9 cellular contexts compared by ENCODE assay signal in the genomic region with DNA sequence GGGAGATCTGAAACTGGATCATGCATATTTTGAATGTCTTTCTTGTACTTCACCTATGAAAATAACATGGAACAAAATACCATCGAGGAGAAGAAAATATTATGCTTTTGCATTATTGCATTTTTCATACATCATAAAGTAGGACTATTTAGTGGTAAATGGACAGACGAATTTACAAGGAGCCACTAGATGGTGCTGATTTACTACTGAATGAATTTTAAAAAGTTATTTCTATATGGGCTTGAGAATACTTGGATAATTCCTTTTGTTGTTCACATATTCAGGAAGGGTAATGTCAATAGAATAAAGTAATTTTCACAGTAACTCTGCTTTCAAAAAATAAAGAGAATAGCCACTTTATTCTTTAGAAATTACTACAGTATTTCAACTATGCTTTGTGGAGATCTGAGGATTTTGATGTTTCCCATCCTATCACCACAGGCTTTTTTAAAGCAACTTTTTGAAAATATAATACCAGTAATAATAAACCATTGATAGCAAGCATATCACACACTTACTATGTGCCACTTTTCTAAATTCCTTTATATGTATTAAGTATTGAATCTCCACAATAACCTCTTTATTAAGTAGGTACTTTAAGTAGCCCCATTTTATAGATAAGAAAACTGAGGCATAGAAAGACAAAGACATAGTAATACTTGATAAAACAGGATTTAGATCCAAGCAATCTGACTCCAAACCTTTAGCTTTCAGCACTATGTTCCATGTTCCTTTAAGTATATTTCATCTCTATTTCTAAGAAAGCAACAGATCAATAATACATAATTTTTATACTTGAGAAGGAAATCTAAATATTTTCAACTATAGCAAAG. TPM values are rescaled to one million over a fixed set of nuclear protein-coding genes. Genes with fewer than 3 reads are reported as not detected.
DNase-seq lines count a peak whose midpoint lies in the region; ATAC-seq and TF ChIP-seq lines count a peak whose summit lies in the region.
"Had no signal": no experiment of that assay in that cellular context is flagged by ENCODE, and none has a peak within 500 bp of the region (broad histone marks: within the 10 kb centered on the region; RNA-seq: fewer than 3 reads in every experiment).

No MANE protein-coding gene starts in this region.

- no peak overlapping the region for H3K27ac Mint-ChIP-seq in nephron
- H3K27ac Mint-ChIP-seq: activated B cell treated with CpG ODN at 0.5 μM for 24 hours had no signal

- H3K27me3 ChIP-seq in mammary epithelial cell (ENCODE audit: insufficient read depth, low read length) (no peaks in the 10 kb centered on the region), WERI-Rb-1 (ENCODE audit: insufficient read depth, low read depth, severe bottlenecking) (no peaks in the 10 kb centered on the region)

- BruUV-seq in mammary epithelial cell (replicated peaks; lab: Mats Ljungman, UMichigan): no TSS peak

- no peak for ATAC-seq in GM18498 (IDR thresholded peaks at IDR 0.05; ENCODE audit: unreplicated experiment)

- no peaks in the 10 kb centered on the region for H3K9me3 ChIP-seq in mammary epithelial cell (replicated peaks; ENCODE audit: insufficient read depth, low read length)
- no peaks in the 10 kb centered on the region for H3K9me3 ChIP-seq in WERI-Rb-1 (ENCODE audit: severe bottlenecking)

- CTCF ChIA-PET in mammary epithelial cell (lab: Charles Lee; ENCODE audit: low non-redundant PET): no interaction called here

- WGBS in mammary epithelial cell (ENCODE audit: low coverage, missing lambda C conversion rate): 6% methylated on average over 2 of the region's 2 CpGs

- in situ Hi-C loops in mammary epithelial cell (cut with MboI; ENCODE audit: low sequenced_read_pairs in 2 of 2): no loop called here

- no peak overlapping the region for H3K27ac ChIP-seq in mammary epithelial cell (ENCODE audit: insufficient read depth, low read depth, low read length)
- no peak overlapping the region for H3K27ac ChIP-seq in WERI-Rb-1

- H3K4me3 ChIP-seq in mammary epithelial cell (replicated peaks in 1 of 3; ENCODE audit: insufficient read depth in 1 of 3, low read depth in 2 of 3, low read length in 3 of 3): no peak overlapping the region
- H3K4me3 ChIP-seq in WERI-Rb-1 (ENCODE audit: low read depth, low read length): no peak overlapping the region

- no peaks in the 10 kb centered on the region for H4K20me1 ChIP-seq in mammary epithelial cell (ENCODE audit: insufficient read depth, low read length)

- H3K9ac ChIP-seq in mammary epithelial cell (ENCODE audit: insufficient read depth, low read length): no peak overlapping the region

- no peaks in the 10 kb centered on the region for H3K4me1 Mint-ChIP-seq in nephron
- H3K4me1 Mint-ChIP-seq: activated B cell treated with CpG ODN at 0.5 μM for 24 hours had no signal

- H3K36me3 Mint-ChIP-seq in nephron (ENCODE audit: low read depth): peaks cover 12% of the 10 kb centered on the region

- H3K4me1 ChIP-seq in mammary epithelial cell (ENCODE audit: insufficient read depth, low read length): no peaks in the 10 kb centered on the region

- intact Hi-C loops in mammary epithelial cell (cut with micrococcal nuclease): loop anchor here (1.0 to 10.0 kb wide), 5 partner anchors 162 to 1096 kb away; no protein-coding TSS in a partner anchor

- no peak overlapping the region for H2AFZ ChIP-seq in mammary epithelial cell (ENCODE audit: low read depth, low read length)

- no peaks in the 10 kb centered on the region for H3K79me2 ChIP-seq in mammary epithelial cell (ENCODE audit: insufficient read depth, low read length)

- H3K36me3 ChIP-seq in mammary epithelial cell (ENCODE audit: insufficient read depth, low read length) (no peaks in the 10 kb centered on the region), WERI-Rb-1 (no peaks in the 10 kb centered on the region)

- H3K9me3 Mint-ChIP-seq in nephron: no peaks in the 10 kb centered on the region
- H3K9me3 Mint-ChIP-seq: activated B cell treated with CpG ODN at 0.5 μM for 24 hours had no signal

- dilution Hi-C loops in mammary epithelial cell (cut with HindIII; ENCODE audit: low sequenced_read_pairs): no loop called here

- DNase-seq in DMS79 treated with DMSO at 0.1 percent for 48 hours (lab: John Stamatoyannopoulos, UW) (peak; percentile 2), DMS79 (lab: John Stamatoyannopoulos, UW) (no peak), NCI-H1105 (lab: John Stamatoyannopoulos, UW) (peak; percentile 15), mammary epithelial cell (peak; percentile 25), WERI-Rb-1 (no peak), NCI-H128 (lab: John Stamatoyannopoulos, UW; ENCODE audit: unreplicated experiment) (no peak)
- DNase-seq: activated B cell treated with CpG ODN at 0.5 μM for 24 hours had no signal

- H3K4me2 ChIP-seq in mammary epithelial cell (ENCODE audit: insufficient read depth, low read depth, low read length): no peak overlapping the region

- peaks cover under 1% of the 10 kb centered on the region for H3K27me3 Mint-ChIP-seq in nephron (ENCODE audit: low read depth)

- TF ChIP-seq CTCF in mammary epithelial cell (conservative IDR thresholded peaks at IDR 0.05 in 1 of 2, IDR thresholded peaks at IDR 0.05 in 1 of 2; ENCODE audit: extremely low read depth in 1 of 2, insufficient read depth in 1 of 2, low read depth in 1 of 2, low read length in 2 of 2) (peak; percentile 38 to 54), nephron (IDR thresholded peaks at IDR 0.05; ENCODE audit: unreplicated experiment in 3 of 3) (peak; percentile 57 to 71 (median 59)), WERI-Rb-1 (IDR thresholded peaks at IDR 0.05; ENCODE audit: low read depth, low read length) (no peak)

- H3K4me3 Mint-ChIP-seq in nephron: no peak overlapping the region
- H3K4me3 Mint-ChIP-seq: activated B cell treated with CpG ODN at 0.5 μM for 24 hours had no signal

RNA-seq across cellular contexts. Expression of gene NEBL, which starts 38.6 kb away (rescaled TPM):
- total RNA-seq in mammary epithelial cell: 10 to 100 TPM in 1 of 2 donors, 1 to 10 TPM in 1; 1.9 to 11.7 TPM
- 1.3 TPM for polyA plus RNA-seq in mammary epithelial cell
- 0.83 TPM for polyA minus RNA-seq in mammary epithelial cell
- total RNA-seq: activated B cell treated with CpG ODN at 0.5 μM for 24 hours had no signal

Comparison
In these comparisons a context has a peak if more than half of its experiments do, and no peak if none do; other contexts are left out.
1. DNase-seq: peak in DMS79 treated with DMSO at 0.1 percent for 48 hours (single experiment), NCI-H1105 (single experiment) and mammary epithelial cell (single experiment); none in DMS79 (single experiment), WERI-Rb-1 (single experiment) and NCI-H128 (single experiment).